Comparison of ENCODE assay signal across 32 cellular contexts in genomic region chr18:73666772-73667171, GRCh38.
"Had no signal": no experiment of that assay in that cellular context is flagged by ENCODE, and none has a peak within 500 bp of the region (broad histone marks: within the 10 kb centered on the region; RNA-seq: fewer than 3 reads in every experiment).

No MANE protein-coding gene starts in this region.

- H3K27ac ChIP-seq: adrenal gland, ascending aorta, body of pancreas, brain microvascular endothelial cell, breast epithelium, cardiac muscle cell had no signal

- H3K4me1 ChIP-seq: adrenal gland, ascending aorta, breast epithelium had no signal

- H3K9me3 ChIP-seq: adrenal gland, ascending aorta, body of pancreas, breast epithelium had no signal

- FAIRE-seq: bronchial epithelial cell had no signal

- DNase-seq: activated effector memory CD4-positive, alpha-beta T cell treated with anti-CD3 and anti-CD28 coated beads, Interleukin-2, amount 50 U/mL, for 16 hours; activated effector memory CD4-positive, alpha-beta T cell treated with Interleukin-2 at 50 U/mL for 16 hours; activated gamma-delta T cell; activated gamma-delta T cell treated with Interleukin-2 at 50 U/mL for 16 hours; activated naive CD4-positive, alpha-beta T cell; activated naive CD4-positive, alpha-beta T cell treated with anti-CD3 and anti-CD28 coated beads for 36 hours; activated naive CD4-positive, alpha-beta T cell treated with anti-CD3 and anti-CD28 coated beads, Interleukin-2, amount 10 ng/mL, durations not matched to agents 7 days and 5 days; activated naive CD4-positive, alpha-beta T cell treated with anti-CD3 and anti-CD28 coated beads, Interleukin-2, amount 50 U/mL, for 16 hours; activated naive CD4-positive, alpha-beta T cell treated with Interleukin-2 at 50 U/mL for 16 hours; activated naive CD8-positive, alpha-beta T cell treated with anti-CD3 and anti-CD28 coated beads for 36 hours; activated naive CD8-positive, alpha-beta T cell treated with anti-CD3 and anti-CD28 coated beads, Interleukin-2, amount 10 ng/mL, durations not matched to agents 7 days and 5 days; activated naive CD8-positive, alpha-beta T cell treated with anti-CD3 and anti-CD28 coated beads, Interleukin-2, amount 50 U/mL, for 24 hours; activated T-cell treated with anti-CD3 and anti-CD28 coated beads, Interleukin-2, amount 50 U/mL, for 24 hours; activated T-cell treated with anti-CD3 and anti-CD28 coated beads, Interleukin-2, amount 50 U/mL, for 4 hours; activated T-cell treated with anti-CD3 and anti-CD28 coated beads, Interleukin-2, amount 50 U/mL, for 48 hours; activated T-cell treated with anti-CD3 and anti-CD28 coated beads, Interleukin-2, amount 50 U/mL, for 72 hours; adrenal gland; amniotic stem cell; amygdala; anterior cingulate cortex; aorta; body of pancreas; brain microvascular endothelial cell; caudate nucleus; central memory CD4-positive, alpha-beta T cell; cerebellar nuclear complex had no signal

- ATAC-seq: activated naive CD4-positive, alpha-beta T cell treated with anti-CD3 and anti-CD28 coated beads, Interleukin-2, amount 50 U/mL, for 72 hours; activated naive CD8-positive, alpha-beta T cell treated with anti-CD3 and anti-CD28 coated beads, Interleukin-2, amount 50 U/mL, for 24 hours; activated T-cell treated with anti-CD3 and anti-CD28 coated beads, Interleukin-2, amount 50 U/mL, for 4 hours; activated T-cell treated with anti-CD3 and anti-CD28 coated beads, Interleukin-2, amount 50 U/mL, for 72 hours; activated T-helper 17 cell treated with anti-CD3 and anti-CD28 coated beads, Interleukin-2, amount 50 U/mL, for 72 hours; body of pancreas had no signal

- H3K4me3 ChIP-seq: adrenal gland, ascending aorta, body of pancreas, breast epithelium, cardiac muscle cell had no signal

- H3K36me3 ChIP-seq: adrenal gland, ascending aorta, brain microvascular endothelial cell, breast epithelium, cardiac muscle cell had no signal
